ENCODE assay signal across 1 cellular context in genomic region chr2:24123212-24124002, GRCh38.
TF ChIP-seq lines count a peak whose summit lies in the region.

Gene FAM228B, plus strand, starts transcription at chr2:24123469. Its CDS starts 893 bp downstream, at chr2:24124362.
Gene PFN4, minus strand, starts transcription at chr2:24123334. Its CDS starts 799 bp downstream, at chr2:24122535.

TF ChIP-seq in HepG2, 621 proteins besides CTCF, POLR2A, EP300 and RAD21 (continued from another document and continues in another):
- TF ChIP-seq THAP9 (CRISPR knock-in tag; IDR thresholded peaks at IDR 0.05; ENCODE audit: borderline replicate concordance) (no peak; the same call in 1 of the 2 replicates), SNAPC2 (CRISPR knock-in tag; IDR thresholded peaks at IDR 0.05) (peak; percentile 79; the same call in 1 of the 2 replicates), KLF15 (CRISPR knock-in tag; IDR thresholded peaks at IDR 0.05; ENCODE audit: borderline replicate concordance) (peak; percentile 55; the same call in 1 of the 2 replicates), TP53 (CRISPR knock-in tag; conservative IDR thresholded peaks at IDR 0.05) (0 out of 2 replicates have a peak, but pooled peaks have one; percentile 17), SKIL (CRISPR knock-in tag; IDR thresholded peaks at IDR 0.05; ENCODE audit: borderline replicate concordance) (no peak), ATF2 (CRISPR knock-in tag; IDR thresholded peaks at IDR 0.05) (peak; percentile 41; the same call in 1 of the 2 replicates), EHMT2 (IDR thresholded peaks at IDR 0.05; ENCODE audit: borderline replicate concordance, low read depth, low read length) (no peak), MTF2 (CRISPR knock-in tag; IDR thresholded peaks at IDR 0.05; ENCODE audit: borderline replicate concordance) (peak; percentile 90; the same call in 1 of the 2 replicates), ZNF644 (CRISPR knock-in tag; IDR thresholded peaks at IDR 0.05; ENCODE audit: low read depth) (no peak), IKZF4 (CRISPR knock-in tag; IDR thresholded peaks at IDR 0.05; ENCODE audit: borderline replicate concordance, low read depth, not compliant biosample characterization) (peak; percentile 92), ZNF629 (CRISPR knock-in tag; conservative IDR thresholded peaks at IDR 0.05) (0 out of 2 replicates have a peak, but pooled peaks have one; percentile 11), BRF2 (CRISPR knock-in tag; IDR thresholded peaks at IDR 0.05) (no peak; the same call in 1 of the 2 replicates), ATF7 (IDR thresholded peaks at IDR 0.05) (no peak), ATF7 (CRISPR knock-in tag; IDR thresholded peaks at IDR 0.05) (peak; percentile 42; the same call in 1 of the 2 replicates), ZFAT (CRISPR knock-in tag; conservative IDR thresholded peaks at IDR 0.05) (no peak; the same call in 1 of the 2 replicates), CENPX (CRISPR knock-in tag; IDR thresholded peaks at IDR 0.05) (no peak), ZNF337 (CRISPR knock-in tag; IDR thresholded peaks at IDR 0.05; ENCODE audit: borderline replicate concordance, low read depth) (0 out of 2 replicates have a peak, but pooled peaks have one; percentile 17), THAP8 (CRISPR knock-in tag; IDR thresholded peaks at IDR 0.05; ENCODE audit: borderline replicate concordance) (0 out of 2 replicates have a peak, but pooled peaks have one; percentile 28), MTERF4 (CRISPR knock-in tag; IDR thresholded peaks at IDR 0.05) (no peak), JUND (CRISPR knock-in tag; IDR thresholded peaks at IDR 0.05) (no peak), TIGD3 (CRISPR knock-in tag; IDR thresholded peaks at IDR 0.05; ENCODE audit: borderline replicate concordance) (peak; percentile 9; the same call in 1 of the 2 replicates), ZNF234 (CRISPR knock-in tag; conservative IDR thresholded peaks at IDR 0.05) (no peak; the same call in 1 of the 2 replicates), ZNF710 (CRISPR knock-in tag; IDR thresholded peaks at IDR 0.05; ENCODE audit: borderline replicate concordance) (no peak), SOX5 (CRISPR knock-in tag; IDR thresholded peaks at IDR 0.05; ENCODE audit: borderline replicate concordance) (no peak), XRCC5 (optimal IDR thresholded peaks at IDR 0.05; ENCODE audit: low read length) (peak; percentile 38), ZNF790 (CRISPR knock-in tag; IDR thresholded peaks at IDR 0.05; ENCODE audit: borderline replicate concordance) (peak; percentile 80; the same call in 1 of the 2 replicates), REL (CRISPR knock-in tag; conservative IDR thresholded peaks at IDR 0.05) (peak; percentile 72; the same call in 1 of the 2 replicates), SOX6 (IDR thresholded peaks at IDR 0.05) (no peak), SOX6 (CRISPR knock-in tag; IDR thresholded peaks at IDR 0.05) (peak; percentile 41; the same call in 1 of the 2 replicates), ARNTL (CRISPR knock-in tag; IDR thresholded peaks at IDR 0.05) (peak; percentile 74; the same call in 1 of the 2 replicates), NONO (IDR thresholded peaks at IDR 0.05) (no peak), NONO (CRISPR knock-in tag; conservative IDR thresholded peaks at IDR 0.05) (peak; percentile 85), ZNF891 (CRISPR knock-in tag; IDR thresholded peaks at IDR 0.05) (peak; percentile 74), ZNF460 (CRISPR knock-in tag; IDR thresholded peaks at IDR 0.05; ENCODE audit: borderline replicate concordance) (no peak), ZMAT5 (CRISPR knock-in tag; IDR thresholded peaks at IDR 0.05; ENCODE audit: borderline replicate concordance, low read depth) (no peak; the same call in 1 of the 2 replicates), HMG20A (CRISPR knock-in tag; IDR thresholded peaks at IDR 0.05; ENCODE audit: borderline replicate concordance) (no peak), PTBP1 (IDR thresholded peaks at IDR 0.05; ENCODE audit: low read depth, low read length, poor library complexity, severe bottlenecking) (no peak), IRF9 (CRISPR knock-in tag; IDR thresholded peaks at IDR 0.05; ENCODE audit: borderline replicate concordance) (peak; percentile 89), ZNF713 (CRISPR knock-in tag; IDR thresholded peaks at IDR 0.05) (0 out of 2 replicates have a peak, but pooled peaks have one; percentile 38), MAF1 (CRISPR knock-in tag; IDR thresholded peaks at IDR 0.05; ENCODE audit: borderline replicate concordance) (no peak; the same call in 1 of the 2 replicates), ZNF749 (CRISPR knock-in tag; IDR thresholded peaks at IDR 0.05; ENCODE audit: borderline replicate concordance) (peak; percentile 97), SALL2 (CRISPR knock-in tag; IDR thresholded peaks at IDR 0.05) (peak; percentile 90; the same call in 1 of the 2 replicates), SYNCRIP (IDR thresholded peaks at IDR 0.05; ENCODE audit: insufficient read depth, low read depth, low read length) (no peak), GRHL1 (CRISPR knock-in tag; conservative IDR thresholded peaks at IDR 0.05) (no peak), RFXAP (CRISPR knock-in tag; IDR thresholded peaks at IDR 0.05; ENCODE audit: borderline replicate concordance) (no peak; the same call in 1 of the 2 replicates), ZNF251 (CRISPR knock-in tag; IDR thresholded peaks at IDR 0.05) (no peak), ZNF446 (CRISPR knock-in tag; IDR thresholded peaks at IDR 0.05) (peak; percentile 86; the same call in 1 of the 2 replicates)
